ENCODE assay signal across 18 cellular contexts in the genomic region with DNA sequence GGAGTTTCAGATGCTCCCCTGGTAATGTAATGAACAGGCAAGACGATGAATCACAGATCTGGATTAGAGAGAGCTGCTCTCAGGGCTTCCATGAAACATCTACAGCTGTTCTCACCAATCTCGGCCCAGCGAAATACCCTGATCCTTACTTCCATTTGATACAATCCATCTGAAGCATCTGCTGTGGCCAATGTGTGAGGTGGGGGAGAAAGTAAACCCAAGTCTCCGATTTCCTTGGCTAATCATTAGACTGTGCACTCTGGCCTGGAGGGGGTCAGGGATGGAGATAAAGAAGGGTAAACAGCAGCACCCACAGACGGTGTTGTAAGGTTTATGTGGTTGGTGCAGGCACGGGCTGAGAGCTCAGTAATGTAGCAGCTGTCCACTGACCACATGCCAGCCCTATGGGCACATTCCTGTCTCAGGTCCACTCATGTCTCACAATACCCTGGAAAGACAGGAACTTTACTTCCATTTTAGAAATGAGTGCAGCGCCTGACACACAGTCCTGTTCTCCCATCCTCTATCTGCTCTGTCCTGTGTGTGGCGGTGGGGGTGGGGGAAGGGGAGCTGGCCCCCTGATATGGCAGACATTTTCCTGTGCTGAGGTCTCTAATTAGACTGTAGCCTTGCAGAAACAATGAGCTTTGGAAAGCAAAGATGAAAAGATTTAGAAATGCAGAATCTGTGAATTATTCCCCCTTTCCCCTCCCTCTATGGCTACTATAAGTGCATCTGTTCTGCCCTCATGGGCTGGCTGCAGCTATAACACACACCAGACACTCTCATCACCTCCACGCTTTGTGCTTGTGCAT. TPM values are rescaled to one million over a fixed set of nuclear protein-coding genes. Genes with fewer than 3 reads are reported as not detected.
DNase-seq lines count a peak whose midpoint lies in the region; ATAC-seq and TF ChIP-seq lines count a peak whose summit lies in the region.
"Had no signal": no experiment of that assay in that cellular context is flagged by ENCODE, and none has a peak within 500 bp of the region (broad histone marks: within the 10 kb centered on the region; RNA-seq: fewer than 3 reads in every experiment).

No MANE protein-coding gene starts in this region.

- no peak for TF ChIP-seq CTCF in hepatocyte (IDR thresholded peaks at IDR 0.05; ENCODE audit: poor library complexity)

- 44% methylated on average over 9 of the region's 9 CpGs for WGBS in hepatocyte (ENCODE audit: low lambda C conversion rate, missing lambda C conversion rate)

- no peaks in the 10 kb centered on the region for H3K9me2 ChIP-seq in hepatocyte (replicated peaks; ENCODE audit: insufficient read depth)

- no peak overlapping the region for H2AFZ ChIP-seq in hepatocyte

- no peaks in the 10 kb centered on the region for H3K36me3 ChIP-seq in hepatocyte (replicated peaks; ENCODE audit: insufficient read depth, low read depth)

- ATAC-seq in GM21825 (IDR thresholded peaks at IDR 0.05; ENCODE audit: unreplicated experiment) (no peak), HG03571 (IDR thresholded peaks at IDR 0.05; ENCODE audit: unreplicated experiment) (no peak)
- ATAC-seq: activated CD8-positive, alpha-beta T cell treated with anti-CD3 and anti-CD28 coated beads, Interleukin-2, amount 10 ng/mL, durations not matched to agents 7 days and 5 days had no signal

- peak overlapping the region; percentile 35 for H3K4me2 ChIP-seq in hepatocyte

- H3K27ac ChIP-seq in hepatocyte: peak overlapping the region; percentile 31
- H3K27ac ChIP-seq: epithelial cell of prostate, VCaP had no signal

- H3K4me3 ChIP-seq in hepatocyte: no peak overlapping the region

- H3K9me3 ChIP-seq in hepatocyte (ENCODE audit: low read depth): no peaks in the 10 kb centered on the region

- no peaks in the 10 kb centered on the region for H3K79me2 ChIP-seq in hepatocyte

- H3K4me1 ChIP-seq in hepatocyte (ENCODE audit: insufficient read depth): peaks cover 19% of the 10 kb centered on the region

- DNase-seq in EH (ENCODE audit: low read depth) (peak; percentile 40), SK-N-DZ (ENCODE audit: low spot score) (peak; percentile 70), hepatocyte (ENCODE audit: low spot score) (peak; percentile 41), renal cortical epithelial cell (ENCODE audit: low read depth) (peak; percentile 69), activated gamma-delta T cell treated with Interleukin-2 at 50 U/mL for 16 hours (no peak), hippocampal formation (lab: John Stamatoyannopoulos, UW) (no peak)
- DNase-seq: activated CD8-positive, alpha-beta T cell treated with anti-CD3 and anti-CD28 coated beads, Interleukin-2, amount 10 ng/mL, durations not matched to agents 7 days and 5 days; AML-193; amniotic stem cell; DMS79 treated with DMSO at 0.1 percent for 48 hours; glutamatergic neuron; NCI-H187 treated with DMSO at 0.1 percent for 48 hours; NCI-H510A treated with DMSO at 0.1 percent for 48 hours; PC-3 had no signal

- H4K20me1 ChIP-seq in hepatocyte (ENCODE audit: insufficient read depth, poor library complexity, severe bottlenecking): no peaks in the 10 kb centered on the region

- no peaks in the 10 kb centered on the region for H3K27me3 ChIP-seq in hepatocyte

RNA-seq across cellular contexts. Expression of gene ERN1, which starts 48.3 kb away (rescaled TPM):
- polyA plus RNA-seq in SK-N-DZ (2014; cell fraction: cytosol; rRNA removed): 1.5 and 3.0 TPM in 2 replicates
- polyA plus RNA-seq in SK-N-DZ (2014; cell fraction: nucleus; rRNA removed): 1.6 and 3.3 TPM in 2 replicates
- total RNA-seq in hepatocyte (10.3 and 14.3 TPM in 2 replicates), renal cortical epithelial cell (4.5 and 10.6 TPM in 2 replicates)
- 16.5 and 19.4 TPM in 2 replicates for polyA plus RNA-seq in hepatocyte

Comparison
In these comparisons a context has a peak if more than half of its experiments do, and no peak if none do; other contexts are left out.
1. DNase-seq: peak in EH (single experiment), SK-N-DZ (single experiment), hepatocyte (single experiment) and renal cortical epithelial cell (single experiment); none in activated gamma-delta T cell treated with Interleukin-2 at 50 U/mL for 16 hours (single experiment) and hippocampal formation (0 of 2).